ENCODE assay signal across 8 cellular contexts in genomic region chr9:136236471-136237410, GRCh38. TPM values are rescaled to one million over a fixed set of nuclear protein-coding genes. Genes with fewer than 3 reads are reported as not detected.
DNase-seq lines count a peak whose midpoint lies in the region; ATAC-seq and TF ChIP-seq lines count a peak whose summit lies in the region.
"Not testable (repeated sequence)": the region's sequence is repeated elsewhere in the genome, so short reads cannot be mapped to it uniquely, and the experiment has no call there.
"Had no signal": no experiment of that assay in that cellular context is flagged by ENCODE, and none has a peak within 500 bp of the region (broad histone marks: within the 10 kb centered on the region; RNA-seq: fewer than 3 reads in every experiment).

No MANE protein-coding gene starts in this region.

- not testable (repeated sequence) for H4K91ac ChIP-seq in neuronal stem cell (ENCODE audit: low read depth, low read length, poor library complexity)

- H3K4me2 ChIP-seq in BLaER1, result peak overlapping the region; percentile 94
- H3K4me2 ChIP-seq in Karpas-422 (ENCODE audit: low read depth, low read length, poor library complexity, severe bottlenecking), result peak overlapping the region; percentile 81
- H3K4me2 ChIP-seq in neuronal stem cell (ENCODE audit: insufficient read depth, low read length, poor library complexity, severe bottlenecking), result not testable (repeated sequence)

- not testable (repeated sequence) for H2BK5ac ChIP-seq in neuronal stem cell (ENCODE audit: low read length)

- H4K20me1 ChIP-seq in BLaER1 (peaks cover 98% of the 10 kb centered on the region), Karpas-422 (ENCODE audit: insufficient read depth, low read depth, low read length) (peaks cover 82% of the 10 kb centered on the region)

- not testable (repeated sequence) for H3K27ac ChIP-seq in BLaER1; HEK293 (ENCODE audit: extremely low read depth, low read depth, low read length); Karpas-422 (ENCODE audit: low read length); neuronal stem cell (replicated peaks; ENCODE audit: low read length)

- H2BK15ac ChIP-seq in neuronal stem cell (ENCODE audit: low read length), result not testable (repeated sequence)

- H3K4me1 ChIP-seq in BLaER1, result peaks cover 100% of the 10 kb centered on the region
- not testable (repeated sequence) for H3K4me1 ChIP-seq in HEK293 (ENCODE audit: control insufficient read depth, insufficient read depth, low read length); neuronal stem cell (ENCODE audit: control insufficient read depth in 2 of 2, insufficient read depth in 1 of 2, low read depth in 1 of 2, low read length in 2 of 2)
- peaks cover 47% of the 10 kb centered on the region for H3K4me1 ChIP-seq in Karpas-422 (ENCODE audit: low read length)

- H3K18ac ChIP-seq in neuronal stem cell (ENCODE audit: low read length), result not testable (repeated sequence)

- peaks cover 43% of the 10 kb centered on the region for H3K36me3 ChIP-seq in BLaER1
- peaks cover 0 to 51% of the 10 kb centered on the region in 2 experiments; a peak in 1 of 3 replicates for H3K36me3 ChIP-seq in HEK293 (ENCODE audit: control insufficient read depth in 2 of 2, insufficient read depth in 1 of 2, low read length in 2 of 2)
- H3K36me3 ChIP-seq in Karpas-422 (ENCODE audit: insufficient read depth, low read length), result peaks cover 18% of the 10 kb centered on the region
- peaks cover 27 to 51% of the 10 kb centered on the region in 2 donors for H3K36me3 ChIP-seq in neuronal stem cell (replicated peaks in 1 of 2; ENCODE audit: control insufficient read depth in 2 of 2, insufficient read depth in 2 of 2, low read length in 2 of 2)

- intact Hi-C loops in Right ventricle myocardium inferior (cut with DNase I), result not testable (repeated sequence)

- H3K14ac ChIP-seq in neuronal stem cell (ENCODE audit: low read length), result not testable (repeated sequence)

- H4K8ac ChIP-seq in neuronal stem cell (ENCODE audit: low read depth, low read length), result not testable (repeated sequence)

- DNase-seq in Karpas-422; neuronal stem cell (ENCODE audit: low spot score): not testable (repeated sequence)
- DNase-seq in Right ventricle myocardium inferior (ENCODE audit: missing footprints), result peak; percentile 61

- ATAC-seq in Right ventricle myocardium inferior, result not testable (repeated sequence)

- H3K79me1 ChIP-seq in neuronal stem cell (ENCODE audit: low read depth, low read length), result peaks cover 25% of the 10 kb centered on the region

- H3K4ac ChIP-seq in neuronal stem cell (ENCODE audit: low read length), result not testable (repeated sequence)

- POLR2A ChIA-PET in HEK293 (lab: Yijun Ruan, JAX), result not testable (repeated sequence)

- H3K9ac ChIP-seq in BLaER1; Karpas-422 (ENCODE audit: low read length); neuronal stem cell (ENCODE audit: low read depth, low read length, poor library complexity): not testable (repeated sequence)

- not testable (repeated sequence) for H3K79me2 ChIP-seq in Karpas-422 (ENCODE audit: low read length)

- not testable (repeated sequence) for H2BK120ac ChIP-seq in neuronal stem cell (ENCODE audit: low read depth, low read length)

- CTCF ChIA-PET in HEK293 (lab: Yijun Ruan, JAX), result interaction anchor here (1.4 kb wide), 1 partner anchor 49 kb away, joined by 3 read pairs; no protein-coding TSS in a partner anchor

- peak overlapping the region; percentile 9 for H2BK12ac ChIP-seq in neuronal stem cell (ENCODE audit: low read length)

- not testable (repeated sequence) for H3K27me3 ChIP-seq in BLaER1; Karpas-422 (ENCODE audit: low read length); neuronal stem cell (ENCODE audit: control insufficient read depth in 3 of 3, insufficient read depth in 3 of 3, low read depth in 1 of 3, low read length in 3 of 3)

- H2AK5ac ChIP-seq in neuronal stem cell (ENCODE audit: low read depth, low read length), result not testable (repeated sequence)

- H3K23ac ChIP-seq in neuronal stem cell (ENCODE audit: low read depth, low read length, poor library complexity), result not testable (repeated sequence)

- not testable (repeated sequence) for TF ChIP-seq CTCF in HEK293 (tag by site-specific recombination; IDR thresholded peaks at IDR 0.05)

- H3K9me3 ChIP-seq in BLaER1; HEK293 (ENCODE audit: control insufficient read depth, insufficient read depth, low read depth, low read length); Karpas-422 (ENCODE audit: low read length); neuronal stem cell (replicated peaks in 1 of 2; ENCODE audit: control insufficient read depth in 2 of 2, insufficient read depth in 1 of 2, low read depth in 1 of 2, low read length in 2 of 2): not testable (repeated sequence)

- WGBS in neuronal stem cell (ENCODE audit: extremely low coverage in 2 of 2, insufficient read length in 2 of 2, insufficient replicate concordance in 1 of 2), 2 donors, result no CpG with 5 or more reads among the region's 43 CpGs

- H2AFZ ChIP-seq in Karpas-422 (ENCODE audit: low read length); neuronal stem cell (ENCODE audit: low read length): not testable (repeated sequence)

- peak overlapping the region; percentile 56 for H3K4me3 ChIP-seq in BLaER1
- H3K4me3 ChIP-seq in HEK293 (ENCODE audit: low read depth, low read length); neuronal stem cell (ENCODE audit: low read length in 2 of 2): not testable (repeated sequence)
- 0 out of 2 replicates have a peak overlapping the region, but pooled peaks have one; percentile 63 for H3K4me3 ChIP-seq in Karpas-422 (ENCODE audit: low read length)

- H3K9me2 ChIP-seq in Karpas-422 (replicated peaks; ENCODE audit: insufficient read depth, low read length), result not testable (repeated sequence)

TF ChIP-seq in HEK293, 187 proteins besides CTCF, POLR2A, EP300 and RAD21:
- TF ChIP-seq ZEB2 (tag by site-specific recombination; IDR thresholded peaks at IDR 0.05), result peak; percentile 48; the same call in 1 of the 2 replicates

RNA-seq across cellular contexts. Expression of gene QSOX2, which starts 8.9 kb away (rescaled TPM):
- total RNA-seq in Karpas-422 (2014; rRNA removed; shearing (Covaris generic); ENCODE audit: low replicate concordance), result 11.3 and 18.9 TPM in 2 replicates
- 8.3 TPM for total RNA-seq in Right ventricle myocardium inferior
- 11.3 TPM for polyA plus RNA-seq in neuronal stem cell (2013, experiment 1 of 2)
- 11.5 TPM for polyA plus RNA-seq in neuronal stem cell (2013, experiment 2 of 2)

RNA-seq across cellular contexts. Expression of gene LHX3, which starts 31.8 kb away (rescaled TPM):
- not detected in 2 replicates for total RNA-seq in Karpas-422 (2014; rRNA removed; shearing (Covaris generic); ENCODE audit: low replicate concordance)
- not detected for total RNA-seq in Right ventricle myocardium inferior
- polyA plus RNA-seq in neuronal stem cell (2013, experiment 1 of 2), result not detected
- not detected for polyA plus RNA-seq in neuronal stem cell (2013, experiment 2 of 2)
- total RNA-seq: A172, Calu3 had no signal
- polyA plus RNA-seq: BJ had no signal
